Comparison of ENCODE assay signal across 8 cellular contexts in the genomic region with DNA sequence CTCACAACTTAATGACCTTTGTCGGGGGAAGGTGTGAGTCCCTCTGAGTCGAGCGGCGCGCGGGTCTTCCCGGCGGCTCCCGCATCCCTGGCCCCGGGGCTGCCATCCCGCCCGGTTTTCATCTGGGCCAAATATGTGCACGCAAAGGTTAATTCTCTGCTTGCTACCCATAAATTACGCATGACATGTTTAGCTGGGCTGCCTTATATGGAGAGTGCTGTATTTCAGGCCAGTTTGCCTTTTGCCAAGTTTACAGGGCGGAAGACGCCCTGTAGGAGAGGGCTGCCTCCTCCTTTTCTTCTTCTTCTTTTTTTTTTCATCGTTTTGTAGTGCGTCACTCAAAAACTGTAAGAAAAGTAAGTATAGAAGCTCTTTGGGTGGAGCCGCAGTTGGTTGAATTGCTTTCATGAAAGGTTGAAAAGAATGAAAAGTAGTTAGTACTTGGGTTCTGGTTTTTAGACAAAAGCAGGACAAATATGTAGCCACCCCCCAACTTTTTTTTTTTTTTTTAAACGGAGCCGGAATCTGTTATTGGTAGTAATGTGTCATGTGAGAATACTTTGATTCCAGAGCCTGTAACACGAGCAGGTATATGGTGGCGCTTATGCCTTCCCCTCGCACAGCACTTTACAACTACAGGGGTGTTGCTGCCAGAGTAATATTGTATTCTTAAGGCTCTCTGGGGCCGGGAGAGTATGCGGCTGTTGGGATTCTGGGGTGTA. TPM values are rescaled to one million over a fixed set of nuclear protein-coding genes. Genes with fewer than 3 reads are reported as not detected.
DNase-seq lines count a peak whose midpoint lies in the region; ATAC-seq, FAIRE-seq and TF ChIP-seq lines count a peak whose summit lies in the region.

No MANE protein-coding gene starts in this region.

- no peak for ATAC-seq in GM19467 (IDR thresholded peaks at IDR 0.05; ENCODE audit: unreplicated experiment)

- intact Hi-C loops in kidney (cut with DNase I): no loop called here

- peaks cover 12 to 18% of the 10 kb centered on the region in 2 donors for H3K4me1 ChIP-seq in kidney (ENCODE audit: control insufficient read depth in 1 of 2, insufficient read depth in 1 of 2, low read depth in 1 of 2, low read length in 2 of 2)

- no peaks in the 10 kb centered on the region for H3K9me3 ChIP-seq in MG63
- H3K9me3 ChIP-seq in kidney (ENCODE audit: control insufficient read depth in 1 of 2, low read length in 2 of 2): no peaks in the 10 kb centered on the region

- no peak for TF ChIP-seq CTCF in kidney (IDR thresholded peaks at IDR 0.05; ENCODE audit: borderline replicate concordance, extremely low read depth, insufficient read depth)

- H3K36me3 ChIP-seq in MG63: peaks cover 56% of the 10 kb centered on the region
- H3K36me3 ChIP-seq in kidney (ENCODE audit: control insufficient read depth in 1 of 2, insufficient read depth in 2 of 2, low read length in 2 of 2): no peaks in the 10 kb centered on the region

- FAIRE-seq in kidney (lab: Jason Lieb, UNC): no peak

- peak overlapping the region; percentile 90 to 95 for H3K9ac ChIP-seq in kidney (ENCODE audit: low read length in 2 of 2)

- H3K27me3 ChIP-seq in MG63: no peaks in the 10 kb centered on the region

- H3K4me3 ChIP-seq in MG63: peak overlapping the region; percentile 75
- peak overlapping the region; percentile 94 to 95 for H3K4me3 ChIP-seq in kidney (ENCODE audit: low read length in 2 of 2)

- DNase-seq in ELF-1 (ENCODE audit: low read depth, low spot score) (peak; percentile 25), H4 (ENCODE audit: low spot score) (peak; percentile 87), MG63 (peak; percentile 83), SK-N-DZ (ENCODE audit: low spot score) (peak; percentile 68), kidney (peak; percentile 35), smooth muscle cell of the brain vasculature (ENCODE audit: low read depth, low spot score) (peak; percentile 47)
- DNase-seq in central memory CD4-positive, alpha-beta T cell: peak; percentile 84

- H3K27ac ChIP-seq in kidney (ENCODE audit: low read depth in 2 of 2, low read length in 2 of 2): peak overlapping the region; percentile 95 to 99

RNA-seq across cellular contexts. Expression of a gene that starts 0.9 kb away (rescaled TPM):
- total RNA-seq in H4 (2014; rRNA removed; shearing (Covaris generic)): 87.0 and 153 TPM in 2 replicates
- total RNA-seq in MG63 (2014; rRNA removed; shearing (Covaris generic); ENCODE audit: low replicate concordance): 171 and 176 TPM in 2 replicates
- polyA plus RNA-seq in SK-N-DZ (2014; cell fraction: cytosol; rRNA removed): 11.7 and 12.0 TPM in 2 replicates
- 20.1 TPM in 2 replicates for polyA plus RNA-seq in SK-N-DZ (2014; cell fraction: nucleus; rRNA removed)
- total RNA-seq in kidney: 167 TPM
- 22.0 TPM for polyA plus RNA-seq in kidney (ENCODE audit: insufficient read depth, low read depth, low replicate concordance)

Comparison
In these comparisons a context has a peak if more than half of its experiments do, and no peak if none do; other contexts are left out.
1. DNase-seq: peak in every context shown above with its lines; median percentile 87 in H4; 84 in central memory CD4-positive, alpha-beta T cell; 83 in MG63; 68 in SK-N-DZ; 47 in smooth muscle cell of the brain vasculature; 35 in kidney; 25 in ELF-1.